In the genomic region with DNA sequence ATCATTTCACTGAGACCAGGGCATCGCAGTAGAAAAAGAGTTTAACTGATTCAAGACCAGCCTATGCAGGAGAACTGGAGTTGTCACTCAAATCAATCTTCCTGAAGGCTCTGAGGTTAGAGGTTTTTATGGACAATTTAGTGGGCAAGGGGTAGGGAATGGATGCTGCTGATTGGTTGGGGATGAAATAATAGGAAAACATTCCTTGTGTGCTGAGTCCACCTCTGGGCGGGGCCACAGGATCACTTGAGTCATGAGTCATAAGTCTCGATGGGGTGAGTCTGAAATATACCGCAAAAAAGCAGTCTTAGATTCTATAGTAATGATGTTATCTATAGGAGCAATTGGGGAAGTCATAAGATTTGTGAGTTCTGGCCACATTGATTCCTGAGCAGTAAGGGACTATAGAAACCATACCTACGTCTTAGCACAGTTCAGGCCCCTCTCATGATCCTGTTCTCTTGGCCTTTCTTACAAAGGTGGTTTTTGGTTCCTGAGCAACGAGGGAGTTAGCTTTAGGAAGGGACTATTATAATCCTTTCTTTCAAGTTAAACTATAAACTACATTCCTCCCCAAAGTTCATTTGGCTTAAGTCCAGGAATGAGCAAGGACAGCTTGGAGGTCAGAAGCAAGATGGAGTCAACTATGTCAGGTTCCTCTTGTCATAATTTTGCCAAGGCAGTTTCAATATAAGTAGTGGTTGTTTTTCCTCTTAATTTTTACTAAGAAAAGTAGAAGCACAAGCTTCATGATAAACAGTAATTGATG, we compare ENCODE assay signal across 14 cellular contexts. TPM values are rescaled to one million over a fixed set of nuclear protein-coding genes. Genes with fewer than 3 reads are reported as not detected.
DNase-seq lines count a peak whose midpoint lies in the region; ATAC-seq and TF ChIP-seq lines count a peak whose summit lies in the region.
"Had no signal": no experiment of that assay in that cellular context is flagged by ENCODE, and none has a peak within 500 bp of the region (broad histone marks: within the 10 kb centered on the region; RNA-seq: fewer than 3 reads in every experiment).

No MANE protein-coding gene starts in this region.

- H3K9ac ChIP-seq in adipocyte (ENCODE audit: low read length), result no peak overlapping the region

- H3K27ac ChIP-seq in uterus, result no peak overlapping the region
- H3K27ac ChIP-seq: gastroesophageal sphincter, right lobe of liver had no signal

- H3K27me3 ChIP-seq in adipocyte (replicated peaks; ENCODE audit: control insufficient read depth, insufficient read depth, low read length) (no peaks in the 10 kb centered on the region), uterus (no peaks in the 10 kb centered on the region)
- H3K27me3 ChIP-seq: gastroesophageal sphincter, right lobe of liver had no signal

- TF ChIP-seq POLR2A in uterus (IDR thresholded peaks at IDR 0.05), result no peak

- H3K4me3 ChIP-seq in adipocyte (ENCODE audit: low read length), result no peak overlapping the region
- H3K4me3 ChIP-seq in uterus, result no peak overlapping the region
- H3K4me3 ChIP-seq: gastroesophageal sphincter, right lobe of liver had no signal

- TF ChIP-seq CTCF in uterus (IDR thresholded peaks at IDR 0.05), result no peak

- H3K9me3 ChIP-seq in adipocyte (ENCODE audit: control insufficient read depth, low read length) (no peaks in the 10 kb centered on the region), uterus (no peaks in the 10 kb centered on the region)
- H3K9me3 ChIP-seq: gastroesophageal sphincter, right lobe of liver had no signal

- intact Hi-C loops in uterus (cut with DNase I; ENCODE audit: low total_unique reads), result no loop called here

- H3K4me1 ChIP-seq in adipocyte (ENCODE audit: control insufficient read depth, insufficient read depth, low read length) (peaks cover 18% of the 10 kb centered on the region), uterus (peaks cover 4 to 6% of the 10 kb centered on the region in 2 donors)

- no peaks in the 10 kb centered on the region for H3K36me3 ChIP-seq in adipocyte (ENCODE audit: control insufficient read depth, insufficient read depth, low read length, severe bottlenecking)
- no peaks in the 10 kb centered on the region for H3K36me3 ChIP-seq in uterus
- H3K36me3 ChIP-seq: gastroesophageal sphincter, right lobe of liver had no signal

- DNase-seq in CD1c-positive myeloid dendritic cell (ENCODE audit: extremely low spot score) (peak; percentile 24), LoVo (ENCODE audit: low spot score) (peak; percentile 75), adipocyte (ENCODE audit: low read depth) (peak; percentile 50), iris pigment epithelial cell (ENCODE audit: low read depth) (peak; percentile 87), uterus (no peak)
- no peak for DNase-seq in effector CD4-positive, alpha-beta T cell
- DNase-seq: Caco-2, mesendoderm, NCI-H146, right lobe of liver had no signal

- no peak for ATAC-seq in HG03378 (IDR thresholded peaks at IDR 0.05; ENCODE audit: unreplicated experiment)
- ATAC-seq in GM19328 (IDR thresholded peaks at IDR 0.05; ENCODE audit: unreplicated experiment), result no peak
- ATAC-seq: gastroesophageal sphincter, Panc1, right lobe of liver had no signal

RNA-seq across cellular contexts. Expression of gene OPA1, which starts 2.7 kb away (rescaled TPM):
- 10 to 100 TPM; 20.3 to 68.4 (median 39.7) TPM for total RNA-seq in uterus

RNA-seq across cellular contexts. Expression of gene ATP13A4, which starts 35.6 kb away (rescaled TPM):
- total RNA-seq in uterus, result 1 to 10 TPM in 1 of 4 donors, under 1 TPM in 2, not detected in 1; 0.77 to 5.9 (median 0.88) TPM

Comparison
In these comparisons a context has a peak if more than half of its experiments do, and no peak if none do; other contexts are left out.
1. DNase-seq: peak in CD1c-positive myeloid dendritic cell (single experiment), LoVo (single experiment), adipocyte (single experiment) and iris pigment epithelial cell (single experiment); none in effector CD4-positive, alpha-beta T cell (single experiment) and uterus (0 of 2).